In genomic region chr12:57459055-57459749, GRCh38 we compare ENCODE assay signal across 8 cellular contexts. TPM values are rescaled to one million over a fixed set of nuclear protein-coding genes. Genes with fewer than 3 reads are reported as not detected.
DNase-seq lines count a peak whose midpoint lies in the region; ATAC-seq and TF ChIP-seq lines count a peak whose summit lies in the region.

No MANE protein-coding gene starts in this region.

- peaks cover 66% of the 10 kb centered on the region for H3K4me1 Mint-ChIP-seq in activated T-cell treated with anti-CD3 and anti-CD28 coated beads, Interleukin-2, amount 50 U/mL, for 24 hours (ENCODE audit: low read depth)

- H3K27ac Mint-ChIP-seq in activated T-cell treated with anti-CD3 and anti-CD28 coated beads, Interleukin-2, amount 50 U/mL, for 24 hours, result peak overlapping the region; percentile 95

- TF ChIP-seq POLR2A in esophagus squamous epithelium (IDR thresholded peaks at IDR 0.05), result peak in 2 of 4 donors; percentile 4 to 49

- H3K36me3 ChIP-seq in esophagus squamous epithelium, result no peaks in the 10 kb centered on the region
- H3K36me3 ChIP-seq in muscle layer of duodenum (ENCODE audit: control insufficient read depth in 1 of 2, insufficient read depth in 2 of 2, low read length in 2 of 2), result no peaks in the 10 kb centered on the region

- peaks cover 13% of the 10 kb centered on the region for H3K27me3 Mint-ChIP-seq in activated T-cell treated with anti-CD3 and anti-CD28 coated beads, Interleukin-2, amount 50 U/mL, for 24 hours

- peak; percentile 45 for ATAC-seq in GM21576 (IDR thresholded peaks at IDR 0.05; ENCODE audit: unreplicated experiment)

- H3K4me3 Mint-ChIP-seq in activated T-cell treated with anti-CD3 and anti-CD28 coated beads, Interleukin-2, amount 50 U/mL, for 24 hours, result peak overlapping the region; percentile 90

- TF ChIP-seq RAD21 in Ishikawa (IDR thresholded peaks at IDR 0.05; ENCODE audit: low read depth), result peak; percentile 91

- H3K4me1 ChIP-seq in esophagus squamous epithelium (peaks cover 25 to 52% (median 33%) of the 10 kb centered on the region in 3 donors), muscle layer of duodenum (ENCODE audit: control insufficient read depth in 1 of 2, insufficient read depth in 2 of 2, low read length in 2 of 2) (peaks cover 3 to 28% of the 10 kb centered on the region in 2 donors)

- whole genome bisulfite sequencing in esophagus squamous epithelium, 2 donors, result 0 to 1% methylated on average over 16 to 22 of the region's 24 CpGs

- TF ChIP-seq EP300 in Ishikawa (IDR thresholded peaks at IDR 0.05; ENCODE audit: borderline replicate concordance), result no peak

- DNase-seq in DMS153 treated with DMSO at 0.1 percent for 48 hours (lab: John Stamatoyannopoulos, UW; ENCODE audit: unreplicated experiment) (peak; percentile 94), OCI-M2 (lab: John Stamatoyannopoulos, UW; ENCODE audit: unreplicated experiment) (peak; percentile 56), esophagus squamous epithelium (lab: John Stamatoyannopoulos, UW) (peak; percentile 73)
- DNase-seq in activated T-cell treated with anti-CD3 and anti-CD28 coated beads, Interleukin-2, amount 50 U/mL, for 24 hours, result peak; percentile 94
- peak; percentile 90 for DNase-seq in stimulated activated CD8-positive, alpha-beta memory T cell treated with anti-CD3 and anti-CD28 coated beads, Interleukin-7, amount 100 ng/mL, for 24 hours (ENCODE audit: low read depth)

- H3K27ac ChIP-seq in esophagus squamous epithelium, result peak overlapping the region; percentile 57 to 90 (median 78)
- H3K27ac ChIP-seq in muscle layer of duodenum (ENCODE audit: low read length), result peak overlapping the region; percentile 74

- intact Hi-C loops in esophagus squamous epithelium (cut with DNase I), result loop anchor here (10.0 kb wide), 1 partner anchor 154 kb away; no protein-coding TSS in a partner anchor

- H3K27me3 ChIP-seq in esophagus squamous epithelium, result peaks cover 0 to 46% (median 0%) of the 10 kb centered on the region in 4 donors
- peaks cover 8% of the 10 kb centered on the region for H3K27me3 ChIP-seq in muscle layer of duodenum (ENCODE audit: low read depth, low read length)

- H3K9me3 ChIP-seq in esophagus squamous epithelium (no peaks in the 10 kb centered on the region), muscle layer of duodenum (ENCODE audit: control insufficient read depth in 1 of 2, low read length in 2 of 2) (no peaks in the 10 kb centered on the region)

- peak; percentile 96 to 99 (median 98) for TF ChIP-seq CTCF in esophagus squamous epithelium (IDR thresholded peaks at IDR 0.05)

- peaks cover 2% of the 10 kb centered on the region for H3K36me3 Mint-ChIP-seq in activated T-cell treated with anti-CD3 and anti-CD28 coated beads, Interleukin-2, amount 50 U/mL, for 24 hours (ENCODE audit: low read depth)

- H3K4me3 ChIP-seq in esophagus squamous epithelium (peak overlapping the region; percentile 39 to 82 (median 61)), muscle layer of duodenum (ENCODE audit: low read depth in 1 of 2, low read length in 2 of 2) (peak overlapping the region; percentile 91 to 93)

- H3K9me3 Mint-ChIP-seq in activated T-cell treated with anti-CD3 and anti-CD28 coated beads, Interleukin-2, amount 50 U/mL, for 24 hours, result no peaks in the 10 kb centered on the region

TF ChIP-seq in Ishikawa, 13 proteins besides CTCF, POLR2A, EP300 and RAD21:
- TF ChIP-seq CEBPB (IDR thresholded peaks at IDR 0.05), result no peak
- TF ChIP-seq NFIC (IDR thresholded peaks at IDR 0.05), result 0 out of 2 replicates have a peak, but pooled peaks have one; percentile 36
- TF ChIP-seq TCF12 (IDR thresholded peaks at IDR 0.05; ENCODE audit: low read depth), result peak; percentile 17
- TF ChIP-seq, protein P1, sequence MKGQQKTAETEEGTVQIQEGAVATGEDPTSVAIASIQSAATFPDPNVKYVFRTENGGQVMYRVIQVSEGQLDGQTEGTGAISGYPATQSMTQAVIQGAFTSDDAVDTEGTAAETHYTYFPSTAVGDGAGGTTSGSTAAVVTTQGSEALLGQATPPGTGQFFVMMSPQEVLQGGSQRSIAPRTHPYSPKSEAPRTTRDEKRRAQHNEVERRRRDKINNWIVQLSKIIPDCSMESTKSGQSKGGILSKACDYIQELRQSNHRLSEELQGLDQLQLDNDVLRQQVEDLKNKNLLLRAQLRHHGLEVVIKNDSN (IDR thresholded peaks at IDR 0.05), result peak; percentile 66
- TF ChIP-seq CREB1 (IDR thresholded peaks at IDR 0.05; ENCODE audit: low read depth), result peak; percentile 76
- TF ChIP-seq YY1 (IDR thresholded peaks at IDR 0.05; ENCODE audit: low read depth), result peak; percentile 65; the same call in 1 of the 2 replicates
- peak; percentile 27; the same call in 1 of the 2 replicates for TF ChIP-seq TAF1 (IDR thresholded peaks at IDR 0.05; ENCODE audit: low read depth)
- peak; percentile 21 for TF ChIP-seq MAX (IDR thresholded peaks at IDR 0.05)
- TF ChIP-seq REST (IDR thresholded peaks at IDR 0.05; ENCODE audit: low read depth), result no peak
TF ChIP-seq in Ishikawa: peak in this region for 7.

RNA-seq across cellular contexts. Expression of gene GLI1, which starts 0.4 kb away (rescaled TPM):
- under 1 TPM in 2 of 4 donors, not detected in 2; 0.09 to 0.48 TPM for total RNA-seq in esophagus squamous epithelium

RNA-seq across cellular contexts. Expression of gene INHBE, which starts 4.1 kb away (rescaled TPM):
- not detected for total RNA-seq in esophagus squamous epithelium

RNA-seq across cellular contexts. Expression of gene ARHGAP9, which starts 20.5 kb away (rescaled TPM):
- total RNA-seq in esophagus squamous epithelium, result 10 to 100 TPM in 2 of 4 donors, 1 to 10 TPM in 2; 4.5 to 20.4 (median 11.3) TPM

RNA-seq across cellular contexts. Expression of gene INHBC, which starts 24.6 kb away (rescaled TPM):
- total RNA-seq in esophagus squamous epithelium, result not detected

RNA-seq across cellular contexts. Expression of gene R3HDM2, which starts 28.4 kb away (rescaled TPM):
- total RNA-seq in esophagus squamous epithelium, result 10 to 100 TPM; 21.7 to 37.6 (median 29.3) TPM

Comparison
In these comparisons a context has a peak if more than half of its experiments do, and no peak if none do; other contexts are left out.
1. Peak in every context shown above with its lines: DNase-seq, ATAC-seq, H3K4me3 ChIP-seq and H3K27ac ChIP-seq.